ENCODE assay signal across 21 cellular contexts in the genomic region with DNA sequence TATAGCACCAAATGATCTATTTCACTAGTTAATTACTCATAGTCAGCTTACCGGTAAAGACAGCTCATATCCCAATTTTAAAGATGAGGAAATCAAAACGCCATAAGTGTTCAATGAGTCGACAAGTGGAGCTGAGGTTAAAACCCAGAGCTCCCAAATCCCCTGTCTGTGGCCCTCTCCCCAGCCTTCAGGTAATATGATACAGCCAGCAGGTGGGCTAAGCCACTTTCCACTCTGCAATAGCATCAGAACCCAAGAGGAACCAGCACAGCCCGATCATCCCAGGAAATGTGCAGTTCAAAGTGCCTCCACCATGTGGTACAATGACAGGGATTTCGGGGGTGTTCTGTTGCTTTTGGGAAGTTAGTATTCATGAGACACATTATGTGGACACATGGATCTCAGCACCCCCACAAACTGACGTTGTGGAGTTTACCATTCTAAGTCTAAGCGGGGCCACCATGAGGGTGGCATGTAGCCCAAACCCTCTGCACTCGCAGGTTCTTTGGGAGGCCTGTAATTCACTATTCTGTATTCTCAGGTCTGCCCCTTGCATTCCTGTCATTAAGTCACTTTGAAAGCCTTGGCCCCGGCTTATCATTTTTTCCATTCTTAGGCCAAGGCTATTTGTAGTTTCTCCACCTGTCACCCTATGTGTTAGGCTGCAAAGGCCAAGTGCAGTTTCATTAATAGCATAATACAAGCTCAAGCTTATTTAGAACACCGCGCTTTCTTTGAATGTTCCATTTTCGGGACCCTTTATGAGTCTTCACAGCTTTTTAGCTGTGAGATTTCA. TPM values are rescaled to one million over a fixed set of nuclear protein-coding genes. Genes with fewer than 3 reads are reported as not detected.
DNase-seq lines count a peak whose midpoint lies in the region; ATAC-seq and TF ChIP-seq lines count a peak whose summit lies in the region.
"Had no signal": no experiment of that assay in that cellular context is flagged by ENCODE, and none has a peak within 500 bp of the region (broad histone marks: within the 10 kb centered on the region; RNA-seq: fewer than 3 reads in every experiment).

No MANE protein-coding gene starts in this region.

- TF ChIP-seq CTCF in right atrium auricular region (IDR thresholded peaks at IDR 0.05) (no peak), heart right ventricle (IDR thresholded peaks at IDR 0.05) (no peak), GM13977 (IDR thresholded peaks at IDR 0.05; ENCODE audit: extremely low read depth, insufficient read depth, missing control alignments) (no peak)

- 55 to 61% methylated on average over 12 of the region's 12 CpGs for WGBS in heart right ventricle, 2 donors

- no peak for DNase-seq in Right ventricle myocardium superior
- DNase-seq in right atrium auricular region (ENCODE audit: low spot score) = no peak
- DNase-seq in heart right ventricle = peak in 1 of 2 donors; percentile 38
- peak; percentile 16 for DNase-seq in left lobe of liver (ENCODE audit: low spot score)
- no peak for DNase-seq in COR-L47 (lab: John Stamatoyannopoulos, UW)
- no peak for DNase-seq in GM13977 (ENCODE audit: low spot score)
- DNase-seq in SIG-M5 (lab: John Stamatoyannopoulos, UW) = no peak
- DNase-seq: CD8-positive, alpha-beta T cell; DMS79 treated with DMSO at 0.1 percent for 48 hours; NCI-H1092; NCI-H2081 treated with DMSO at 0.1 percent for 48 hours; NCI-H2227 treated with DMSO at 0.1 percent for 48 hours; NCI-H526; NK-92 treated with Interleukin-12 subunit alpha and Interleukin-12 subunit beta, amount 100 ng/mL, for 24 hours; OCI-M1; RPMI8226 had no signal

- in situ Hi-C loops in GM13977 (cut with MboI; ENCODE audit: low pct_unique_long_range_greater_than_20kb, low sequenced_read_pairs, unreplicated experiment) = no loop called here

- no peaks in the 10 kb centered on the region for H3K4me1 ChIP-seq in right atrium auricular region
- H3K4me1 ChIP-seq in heart right ventricle = peaks cover 0 to 17% (median 5%) of the 10 kb centered on the region in 9 donors
- H3K4me1 ChIP-seq: BLaER1, SJSA1 had no signal

- H3K27me3 ChIP-seq in right atrium auricular region (no peaks in the 10 kb centered on the region), heart right ventricle (no peaks in the 10 kb centered on the region)
- H3K27me3 ChIP-seq: BLaER1, SJSA1 had no signal

- H3K9me3 ChIP-seq in right atrium auricular region (no peaks in the 10 kb centered on the region), heart right ventricle (no peaks in the 10 kb centered on the region)
- H3K9me3 ChIP-seq: BLaER1, SJSA1 had no signal

- H3K4me3 ChIP-seq in right atrium auricular region = no peak overlapping the region
- H3K4me3 ChIP-seq in heart right ventricle = no peak overlapping the region
- H3K4me3 ChIP-seq: BLaER1, SJSA1 had no signal

- ATAC-seq in Right ventricle myocardium superior (ENCODE audit: poor library complexity) = peak; percentile 92
- ATAC-seq in heart right ventricle = peak; percentile 63 to 92 (median 84)
- ATAC-seq in left lobe of liver = no peak
- no peak for ATAC-seq in HG02852 (IDR thresholded peaks at IDR 0.05; ENCODE audit: unreplicated experiment)
- ATAC-seq: CD8-positive, alpha-beta T cell; HepG2 had no signal

- intact Hi-C loops in Right ventricle myocardium superior (cut with DNase I) (no loop called here), heart right ventricle (cut with DNase I) (no loop called here)

- H3K36me3 ChIP-seq in right atrium auricular region (no peaks in the 10 kb centered on the region), heart right ventricle (no peaks in the 10 kb centered on the region)
- H3K36me3 ChIP-seq: BLaER1, SJSA1 had no signal

- peak overlapping the region in 1 of 2 donors; percentile 58 for H3K27ac ChIP-seq in right atrium auricular region
- peak overlapping the region in 7 of 10 donors; percentile 30 to 67 (median 55) for H3K27ac ChIP-seq in heart right ventricle
- H3K27ac ChIP-seq: BLaER1, SJSA1 had no signal

RNA-seq across cellular contexts. Expression of gene ACTN2, which starts 26.3 kb away (rescaled TPM):
- total RNA-seq in Right ventricle myocardium superior = 1,943 TPM
- 1,000 to 10,000 TPM in 1 of 2 donors, 100 to 1,000 TPM in 1; 595 to 1,486 TPM for total RNA-seq in right atrium auricular region
- 1,000 to 10,000 TPM; 2,366 to 4,290 (median 3,682) TPM for total RNA-seq in heart right ventricle
- polyA plus RNA-seq in heart right ventricle = 1,000 to 10,000 TPM in 1 of 2 donors, 100 to 1,000 TPM in 1; 599 to 1,375 TPM
- not detected for total RNA-seq in left lobe of liver
- total RNA-seq: CD8-positive, alpha-beta T cell; MCF 10A; SJSA1 had no signal

RNA-seq across cellular contexts. Expression of gene HEATR1, which starts 55.7 kb away (rescaled TPM):
- total RNA-seq in Right ventricle myocardium superior (9.2 TPM), right atrium auricular region (1 to 10 TPM; 7.1 to 8.6 TPM), heart right ventricle (10 to 100 TPM in 7 of 10 donors, 1 to 10 TPM in 3; 7.8 to 15.5 (median 10.8) TPM), left lobe of liver (7.9 TPM)
- polyA plus RNA-seq in heart right ventricle = 1 to 10 TPM; 2.2 to 3.9 TPM

Comparison
In these comparisons a context has a peak if more than half of its experiments do, and no peak if none do; other contexts are left out.
1. ATAC-seq: peak in Right ventricle myocardium superior (single experiment) and heart right ventricle (8 of 8); none in left lobe of liver (single experiment) and HG02852 (single experiment).
2. RNA of gene ACTN2, which starts 26.3 kb away (total RNA-seq): 2,366 to 4,290 TPM in heart right ventricle, 1,943 TPM in Right ventricle myocardium superior (single experiment) and 595 to 1,486 TPM in right atrium auricular region; not detected in left lobe of liver (single experiment); every median in the first group is over 100 times any median in the second.